In genomic region chr1:203287109-203287893, GRCh38 we compare ENCODE assay signal across 1 cellular context.
TF ChIP-seq lines count a peak whose summit lies in the region.

No MANE protein-coding gene starts in this region.

TF ChIP-seq in GM23338, 12 proteins besides CTCF, POLR2A, EP300 and RAD21 (continued from another document):
- TF ChIP-seq, protein P1, sequence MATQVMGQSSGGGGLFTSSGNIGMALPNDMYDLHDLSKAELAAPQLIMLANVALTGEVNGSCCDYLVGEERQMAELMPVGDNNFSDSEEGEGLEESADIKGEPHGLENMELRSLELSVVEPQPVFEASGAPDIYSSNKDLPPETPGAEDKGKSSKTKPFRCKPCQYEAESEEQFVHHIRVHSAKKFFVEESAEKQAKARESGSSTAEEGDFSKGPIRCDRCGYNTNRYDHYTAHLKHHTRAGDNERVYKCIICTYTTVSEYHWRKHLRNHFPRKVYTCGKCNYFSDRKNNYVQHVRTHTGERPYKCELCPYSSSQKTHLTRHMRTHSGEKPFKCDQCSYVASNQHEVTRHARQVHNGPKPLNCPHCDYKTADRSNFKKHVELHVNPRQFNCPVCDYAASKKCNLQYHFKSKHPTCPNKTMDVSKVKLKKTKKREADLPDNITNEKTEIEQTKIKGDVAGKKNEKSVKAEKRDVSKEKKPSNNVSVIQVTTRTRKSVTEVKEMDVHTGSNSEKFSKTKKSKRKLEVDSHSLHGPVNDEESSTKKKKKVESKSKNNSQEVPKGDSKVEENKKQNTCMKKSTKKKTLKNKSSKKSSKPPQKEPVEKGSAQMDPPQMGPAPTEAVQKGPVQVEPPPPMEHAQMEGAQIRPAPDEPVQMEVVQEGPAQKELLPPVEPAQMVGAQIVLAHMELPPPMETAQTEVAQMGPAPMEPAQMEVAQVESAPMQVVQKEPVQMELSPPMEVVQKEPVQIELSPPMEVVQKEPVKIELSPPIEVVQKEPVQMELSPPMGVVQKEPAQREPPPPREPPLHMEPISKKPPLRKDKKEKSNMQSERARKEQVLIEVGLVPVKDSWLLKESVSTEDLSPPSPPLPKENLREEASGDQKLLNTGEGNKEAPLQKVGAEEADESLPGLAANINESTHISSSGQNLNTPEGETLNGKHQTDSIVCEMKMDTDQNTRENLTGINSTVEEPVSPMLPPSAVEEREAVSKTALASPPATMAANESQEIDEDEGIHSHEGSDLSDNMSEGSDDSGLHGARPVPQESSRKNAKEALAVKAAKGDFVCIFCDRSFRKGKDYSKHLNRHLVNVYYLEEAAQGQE (IDR thresholded peaks at IDR 0.05; ENCODE audit: unreplicated experiment): no peak
- no peak for TF ChIP-seq ZNF462 (CRISPR knock-in tag; IDR thresholded peaks at IDR 0.05)
TF ChIP-seq in GM23338: peak in this region for 1.
